In genomic region chr21:43646550-43647260, GRCh38 we compare ENCODE assay signal across 7 cellular contexts. TPM values are rescaled to one million over a fixed set of nuclear protein-coding genes. Genes with fewer than 3 reads are reported as not detected.
DNase-seq lines count a peak whose midpoint lies in the region; ATAC-seq, FAIRE-seq and TF ChIP-seq lines count a peak whose summit lies in the region.

No MANE protein-coding gene starts in this region.

- no peak for TF ChIP-seq POLR2A in GM12892 (IDR thresholded peaks at IDR 0.05; ENCODE audit: low read depth, low read length)

- DNase-seq in GM12892 (ENCODE audit: insufficient read length) (peak; percentile 63), NCI-H524 (lab: John Stamatoyannopoulos, UW) (peak; percentile 67 to 93), cerebellum (ENCODE audit: low spot score) (peak; percentile 90), left kidney (ENCODE audit: low read depth, low spot score) (peak; percentile 94)
- DNase-seq in activated CD4-positive, alpha-beta T cell treated with anti-CD3 and anti-CD28 coated beads for 1 hour = peak; percentile 78
- peak; percentile 83 for DNase-seq in stimulated activated CD4-positive, alpha-beta T cell treated with anti-CD3 and anti-CD28 coated beads, Interleukin-4, amount 100 ng/mL, for 1 hour

- peak; percentile 78 for ATAC-seq in HG03378 (IDR thresholded peaks at IDR 0.05; ENCODE audit: unreplicated experiment)

- peak; percentile 97 for FAIRE-seq in GM12892 (lab: Jason Lieb, UNC)

RNA-seq across cellular contexts. Expression of gene HSF2BP, which starts 12.6 kb away (rescaled TPM):
- 0.78 TPM for polyA plus RNA-seq in GM12892 (2012; ENCODE audit: missing spikeins)
- 2.5 TPM for total RNA-seq in cerebellum

RNA-seq across cellular contexts. Expression of gene RRP1B, which starts 12.7 kb away (rescaled TPM):
- 14.1 TPM for polyA plus RNA-seq in GM12892 (2012; ENCODE audit: missing spikeins)
- total RNA-seq in cerebellum = 18.7 TPM

Comparison
In these comparisons a context has a peak if more than half of its experiments do, and no peak if none do; other contexts are left out.
1. Peak in every context shown above with its lines: DNase-seq and ATAC-seq.